Comparison of ENCODE assay signal across 8 cellular contexts in genomic region chr5:144170276-144171024, GRCh38. TPM values are rescaled to one million over a fixed set of nuclear protein-coding genes. Genes with fewer than 3 reads are reported as not detected.
DNase-seq lines count a peak whose midpoint lies in the region; ATAC-seq, FAIRE-seq and TF ChIP-seq lines count a peak whose summit lies in the region.

TSS of gene KCTD16 (plus strand) at chr5:144170873.
TSS of gene YIPF5 (minus strand) at chr5:144170659. CDS start at chr5:144169955, 704 bp downstream.

- H3K9me2 ChIP-seq in SU-DHL-6 (replicated peaks; ENCODE audit: insufficient read depth, low read length): no peaks in the 10 kb centered on the region

- peak; percentile 92 for FAIRE-seq in pancreas (lab: Jason Lieb, UNC)

- 0% methylated on average over 39 of the region's 39 CpGs for WGBS in pancreas, 2 donors

- peaks cover 20% of the 10 kb centered on the region for H3K36me3 Mint-ChIP-seq in activated naive CD8-positive, alpha-beta T cell treated with anti-CD3 and anti-CD28 coated beads, Interleukin-2, amount 50 U/mL, for 24 hours (ENCODE audit: low read depth)

- H3K9me3 Mint-ChIP-seq in activated naive CD8-positive, alpha-beta T cell treated with anti-CD3 and anti-CD28 coated beads, Interleukin-2, amount 50 U/mL, for 24 hours: no peaks in the 10 kb centered on the region

- H3K27ac Mint-ChIP-seq in activated naive CD8-positive, alpha-beta T cell treated with anti-CD3 and anti-CD28 coated beads, Interleukin-2, amount 50 U/mL, for 24 hours: peak within 1 kb of the TSS; percentile 93

- H3K4me1 ChIP-seq in cardiac muscle cell (ENCODE audit: low read depth) (peaks cover 9% of the 10 kb centered on the region), pancreas (peaks cover 9 to 24% (median 21%) of the 10 kb centered on the region in 3 donors), tibial artery (peaks cover 0 to 30% (median 15%) of the 10 kb centered on the region in 4 donors)

- H3F3A ChIP-seq in SU-DHL-6 (ENCODE audit: insufficient read depth): no peaks in the 10 kb centered on the region

- no peaks in the 10 kb centered on the region for H3K9me3 ChIP-seq in SU-DHL-6 (ENCODE audit: insufficient read depth, low read length)
- H3K9me3 ChIP-seq in cardiac muscle cell (ENCODE audit: low read depth): no peaks in the 10 kb centered on the region
- H3K9me3 ChIP-seq in pancreas: no peaks in the 10 kb centered on the region
- H3K9me3 ChIP-seq in tibial artery: no peaks in the 10 kb centered on the region

- peak within 1 kb of the TSS; percentile 83 for H3K4me3 ChIP-seq in GM12875 (ENCODE audit: low read depth, low read length)
- H3K4me3 ChIP-seq in SU-DHL-6 (ENCODE audit: insufficient read depth, low read length, poor library complexity, severe bottlenecking): peak within 1 kb of the TSS; percentile 72
- peak within 1 kb of the TSS; percentile 80 for H3K4me3 ChIP-seq in cardiac muscle cell
- peak within 1 kb of the TSS; percentile 72 to 82 (median 78) for H3K4me3 ChIP-seq in pancreas
- H3K4me3 ChIP-seq in tibial artery: peak within 1 kb of the TSS; percentile 80 to 95

- H3K4me2 ChIP-seq in SU-DHL-6 (ENCODE audit: low read depth, low read length, poor library complexity, severe bottlenecking): peak within 1 kb of the TSS; percentile 87

- DNase-seq in NCI-H1417 (lab: John Stamatoyannopoulos, UW) (peak; percentile 89 to 97 (median 96)), cardiac muscle cell (ENCODE audit: low read depth in 1 of 2, low spot score in 1 of 2) (peak; percentile 97 to 98), pancreas (peak; percentile 94 to 99 (median 97)), tibial artery (peak; percentile 93 to 97)
- peak; percentile 96 for DNase-seq in activated naive CD8-positive, alpha-beta T cell treated with anti-CD3 and anti-CD28 coated beads, Interleukin-2, amount 50 U/mL, for 24 hours

- peaks cover 22% of the 10 kb centered on the region; the same call in 1 of the 2 replicates for H3K36me3 ChIP-seq in SU-DHL-6 (ENCODE audit: low read length)
- peaks cover 12% of the 10 kb centered on the region for H3K36me3 ChIP-seq in cardiac muscle cell
- H3K36me3 ChIP-seq in pancreas: peaks cover 0 to 6% (median 0%) of the 10 kb centered on the region in 3 donors
- H3K36me3 ChIP-seq in tibial artery: peaks cover 0 to 15% (median 5%) of the 10 kb centered on the region in 3 donors

- H4K20me1 ChIP-seq in SU-DHL-6 (ENCODE audit: low read depth, low read length): no peaks in the 10 kb centered on the region

- H3K4me1 Mint-ChIP-seq in activated naive CD8-positive, alpha-beta T cell treated with anti-CD3 and anti-CD28 coated beads, Interleukin-2, amount 50 U/mL, for 24 hours: peaks cover 45% of the 10 kb centered on the region

- peak within 1 kb of the TSS; percentile 96 for H3K4me3 Mint-ChIP-seq in activated naive CD8-positive, alpha-beta T cell treated with anti-CD3 and anti-CD28 coated beads, Interleukin-2, amount 50 U/mL, for 24 hours

- intact Hi-C loops in pancreas (cut with DNase I) (no loop called here), tibial artery (cut with DNase I; ENCODE audit: low total_unique reads) (no loop called here)

- peak within 1 kb of the TSS; percentile 23 for H2AFZ ChIP-seq in SU-DHL-6 (ENCODE audit: low read depth, low read length, severe bottlenecking)

- H3K27me3 ChIP-seq in SU-DHL-6 (ENCODE audit: low read length) (no peaks in the 10 kb centered on the region), cardiac muscle cell (peaks cover 15% of the 10 kb centered on the region), pancreas (no peaks in the 10 kb centered on the region), tibial artery (peaks cover 0 to 3% of the 10 kb centered on the region in 2 donors)

- peaks cover 40% of the 10 kb centered on the region for H3K79me2 ChIP-seq in SU-DHL-6 (ENCODE audit: insufficient read depth, low read length)

- H3K27ac ChIP-seq in SU-DHL-6 (ENCODE audit: low read depth, low read length): peak within 1 kb of the TSS; percentile 22
- peak within 1 kb of the TSS; percentile 77 for H3K27ac ChIP-seq in cardiac muscle cell
- H3K27ac ChIP-seq in pancreas: peak within 1 kb of the TSS; percentile 48 to 78 (median 68)
- peak within 1 kb of the TSS; percentile 85 to 89 for H3K27ac ChIP-seq in tibial artery

- TF ChIP-seq CTCF in GM12875 (IDR thresholded peaks at IDR 0.05; ENCODE audit: borderline replicate concordance, insufficient read depth, low read depth, low read length) (no peak), SU-DHL-6 (IDR thresholded peaks at IDR 0.05; ENCODE audit: insufficient read depth, low read length, poor library complexity, severe bottlenecking) (no peak), cardiac muscle cell (IDR thresholded peaks at IDR 0.05; ENCODE audit: low read depth, low read length) (no peak), pancreas (IDR thresholded peaks at IDR 0.05) (no peak), tibial artery (IDR thresholded peaks at IDR 0.05) (no peak)

- H3K27me3 Mint-ChIP-seq in activated naive CD8-positive, alpha-beta T cell treated with anti-CD3 and anti-CD28 coated beads, Interleukin-2, amount 50 U/mL, for 24 hours: no peaks in the 10 kb centered on the region

- H3K9ac ChIP-seq in SU-DHL-6 (ENCODE audit: low read length): peak within 1 kb of the TSS; percentile 71

- ATAC-seq in HG02763 (IDR thresholded peaks at IDR 0.05; ENCODE audit: unreplicated experiment) (peak; percentile 99), pancreas (peak; percentile 99 to 100 (median 99))
- peak; percentile 99 for ATAC-seq in activated naive CD8-positive, alpha-beta T cell treated with anti-CD3 and anti-CD28 coated beads, Interleukin-2, amount 50 U/mL, for 24 hours

RNA-seq across cellular contexts. Expression of gene KCTD16, which starts in this region (rescaled TPM):
- total RNA-seq in cardiac muscle cell: 0.35 and 0.66 TPM in 2 replicates
- 0.13 and 0.27 TPM in 2 replicates for polyA plus RNA-seq in cardiac muscle cell
- total RNA-seq in pancreas: 1 to 10 TPM; 1.7 to 6.6 (median 3.7) TPM
- under 1 TPM; 0.57 to 0.99 TPM for polyA plus RNA-seq in pancreas

RNA-seq across cellular contexts. Expression of gene YIPF5, which starts in this region (rescaled TPM):
- total RNA-seq in cardiac muscle cell: 17.8 and 34.5 TPM in 2 replicates
- polyA plus RNA-seq in cardiac muscle cell: 47.1 and 72.8 TPM in 2 replicates
- total RNA-seq in pancreas: 10 to 100 TPM; 27.0 to 41.6 (median 34.8) TPM
- 10 to 100 TPM in 1 of 2 donors, 1 to 10 TPM in 1; 5.6 to 13.9 TPM for polyA plus RNA-seq in pancreas

Comparison
In these comparisons a context has a peak if more than half of its experiments do, and no peak if none do; other contexts are left out.
1. Peak in every context shown above with its lines: DNase-seq, ATAC-seq, H3K4me3 ChIP-seq and H3K27ac ChIP-seq.
2. H3K27ac ChIP-seq: peak in every context shown above with its lines; median percentile 87 in tibial artery; 77 in cardiac muscle cell; 68 in pancreas; 22 in SU-DHL-6.